ENCODE assay signal across 27 cellular contexts in genomic region chr17:49841548-49841947, GRCh38.
DNase-seq lines count a peak whose midpoint lies in the region; ATAC-seq and TF ChIP-seq lines count a peak whose summit lies in the region.
"Had no signal": no experiment of that assay in that cellular context is flagged by ENCODE, and none has a peak within 500 bp of the region (broad histone marks: within the 10 kb centered on the region; RNA-seq: fewer than 3 reads in every experiment).

No MANE protein-coding gene starts in this region.

- peaks cover 0 to 24% (median 7%) of the 10 kb centered on the region in 11 experiments; a peak in 6 of 22 replicates for H3K36me3 ChIP-seq in BLaER1 treated with 17β-estradiol and CSF1 and Interleukin-3, amounts not matched to agents 10 nM and 100 nM
- peaks cover 6 to 44% of the 10 kb centered on the region in 2 experiments; a peak in 2 of 3 replicates for H3K36me3 ChIP-seq in HEK293 (ENCODE audit: control insufficient read depth in 2 of 2, insufficient read depth in 1 of 2, low read length in 2 of 2)
- H3K36me3 ChIP-seq: gastrocnemius medialis had no signal

- no peaks in the 10 kb centered on the region for H3K9me3 ChIP-seq in BLaER1 treated with 17β-estradiol and CSF1 and Interleukin-3, amounts not matched to agents 10 nM and 100 nM (replicated peaks in 1 of 11)
- no peaks in the 10 kb centered on the region for H3K9me3 ChIP-seq in HEK293 (ENCODE audit: control insufficient read depth, insufficient read depth, low read depth, low read length)
- H3K9me3 ChIP-seq: gastrocnemius medialis, spleen, testis, vagina had no signal

- H3K27ac ChIP-seq in BLaER1 treated with 17β-estradiol and CSF1 and Interleukin-3, amounts not matched to agents 10 nM and 100 nM: peak overlapping the region in 2 of 11 experiments; percentile 20 to 32; a peak in 4 of 22 replicates
- H3K27ac ChIP-seq in HEK293 (ENCODE audit: extremely low read depth, low read depth, low read length): no peak overlapping the region
- H3K27ac ChIP-seq: gastrocnemius medialis, testis, vagina had no signal

- peaks cover 78 to 100% (median 96%) of the 10 kb centered on the region in 10 experiments for H3K4me1 ChIP-seq in BLaER1 treated with 17β-estradiol and CSF1 and Interleukin-3, amounts not matched to agents 10 nM and 100 nM
- no peaks in the 10 kb centered on the region for H3K4me1 ChIP-seq in HEK293 (ENCODE audit: control insufficient read depth, insufficient read depth, low read length)
- H3K4me1 ChIP-seq: vagina had no signal

- peak overlapping the region in 6 of 11 experiments; percentile 8 to 90 (median 64); a peak in 11 of 22 replicates for H3K4me2 ChIP-seq in BLaER1 treated with 17β-estradiol and CSF1 and Interleukin-3, amounts not matched to agents 10 nM and 100 nM

- ATAC-seq in GM21717 (IDR thresholded peaks at IDR 0.05; ENCODE audit: unreplicated experiment) (no peak), GM21447 (IDR thresholded peaks at IDR 0.05; ENCODE audit: unreplicated experiment) (no peak)
- ATAC-seq: gastrocnemius medialis; left lobe of liver; naive thymus-derived CD4-positive, alpha-beta T cell had no signal

- H4K20me1 ChIP-seq in BLaER1 treated with 17β-estradiol and CSF1 and Interleukin-3, amounts not matched to agents 10 nM and 100 nM: no peaks in the 10 kb centered on the region

- no peak overlapping the region for H3K9ac ChIP-seq in BLaER1 treated with 17β-estradiol and CSF1 and Interleukin-3, amounts not matched to agents 10 nM and 100 nM

- H3K4me3 ChIP-seq in BLaER1 treated with 17β-estradiol and CSF1 and Interleukin-3, amounts not matched to agents 10 nM and 100 nM: no peak overlapping the region
- H3K4me3 ChIP-seq in HEK293 (ENCODE audit: low read depth, low read length) (no peak overlapping the region), astrocyte of the spinal cord (ENCODE audit: low read depth, low read length) (no peak overlapping the region), fibroblast of pulmonary artery (replicated peaks; ENCODE audit: low read depth, low read length) (no peak overlapping the region)
- H3K4me3 ChIP-seq: gastrocnemius medialis, spleen, testis, vagina had no signal

- DNase-seq in astrocyte of the spinal cord (ENCODE audit: low read depth, low spot score) (no peak), fibroblast of pulmonary artery (ENCODE audit: low read depth) (no peak)
- no peak for DNase-seq in stimulated activated CD4-positive, alpha-beta T cell treated with anti-CD3 and anti-CD28 coated beads, Interleukin-15, amount 100 ng/mL, for 24 hours
- no peak for DNase-seq in stimulated activated CD4-positive, alpha-beta T cell treated with anti-CD3 and anti-CD28 coated beads, Interleukin-2, amount 100 ng/mL, for 24 hours
- DNase-seq: activated CD4-positive, alpha-beta T cell treated with anti-CD3 and anti-CD28 coated beads, Interleukin-2, amount 10 ng/mL, durations not matched to agents 24 days and 14 days; activated naive CD4-positive, alpha-beta T cell treated with anti-CD3 and anti-CD28 coated beads, Interleukin-2, amount 50 U/mL, for 16 hours; amygdala; C1 segment of cervical spinal cord; central memory CD4-positive, alpha-beta T cell; EL; gastrocnemius medialis; hippocampal formation; immature natural killer cell; naive thymus-derived CD4-positive, alpha-beta T cell; NCI-H1930; NCI-H69; OCI-M1; spleen; stimulated activated CD4-positive, alpha-beta T cell treated with anti-CD3 and anti-CD28 coated beads, Interleukin-4, amount 100 ng/mL, for 24 hours; stimulated activated naive CD4-positive, alpha-beta T cell treated with Interleukin-2 at 50 U/mL for 16 hours; testis had no signal

- no peaks in the 10 kb centered on the region for H3K27me3 ChIP-seq in BLaER1 treated with 17β-estradiol and CSF1 and Interleukin-3, amounts not matched to agents 10 nM and 100 nM
- H3K27me3 ChIP-seq: gastrocnemius medialis, spleen, testis, vagina had no signal

- POLR2A ChIA-PET in HEK293 (lab: Yijun Ruan, JAX): no interaction called here

- CTCF ChIA-PET in HEK293 (lab: Yijun Ruan, JAX): no interaction called here

- TF ChIP-seq CTCF in HEK293 (tag by site-specific recombination; IDR thresholded peaks at IDR 0.05) (no peak), astrocyte of the spinal cord (IDR thresholded peaks at IDR 0.05; ENCODE audit: low read depth, low read length) (peak; percentile 6), fibroblast of pulmonary artery (IDR thresholded peaks at IDR 0.05; ENCODE audit: low read length, missing control alignments) (peak; percentile 15)

- in situ Hi-C loops in astrocyte of the spinal cord (cut with HindIII; ENCODE audit: low sequenced_read_pairs): no loop called here

TF ChIP-seq in HEK293, 187 proteins besides CTCF, POLR2A, EP300 and RAD21:
- no peak for TF ChIP-seq HOXA7 (CRISPR knock-in tag; IDR thresholded peaks at IDR 0.05; ENCODE audit: borderline replicate concordance)
- TF ChIP-seq ZNF324 (tag by site-specific recombination; IDR thresholded peaks at IDR 0.05): no peak
- TF ChIP-seq ZNF585B (tag by site-specific recombination; IDR thresholded peaks at IDR 0.05): 0 out of 2 replicates have a peak, but pooled peaks have one; percentile 1
- TF ChIP-seq, protein P1, sequence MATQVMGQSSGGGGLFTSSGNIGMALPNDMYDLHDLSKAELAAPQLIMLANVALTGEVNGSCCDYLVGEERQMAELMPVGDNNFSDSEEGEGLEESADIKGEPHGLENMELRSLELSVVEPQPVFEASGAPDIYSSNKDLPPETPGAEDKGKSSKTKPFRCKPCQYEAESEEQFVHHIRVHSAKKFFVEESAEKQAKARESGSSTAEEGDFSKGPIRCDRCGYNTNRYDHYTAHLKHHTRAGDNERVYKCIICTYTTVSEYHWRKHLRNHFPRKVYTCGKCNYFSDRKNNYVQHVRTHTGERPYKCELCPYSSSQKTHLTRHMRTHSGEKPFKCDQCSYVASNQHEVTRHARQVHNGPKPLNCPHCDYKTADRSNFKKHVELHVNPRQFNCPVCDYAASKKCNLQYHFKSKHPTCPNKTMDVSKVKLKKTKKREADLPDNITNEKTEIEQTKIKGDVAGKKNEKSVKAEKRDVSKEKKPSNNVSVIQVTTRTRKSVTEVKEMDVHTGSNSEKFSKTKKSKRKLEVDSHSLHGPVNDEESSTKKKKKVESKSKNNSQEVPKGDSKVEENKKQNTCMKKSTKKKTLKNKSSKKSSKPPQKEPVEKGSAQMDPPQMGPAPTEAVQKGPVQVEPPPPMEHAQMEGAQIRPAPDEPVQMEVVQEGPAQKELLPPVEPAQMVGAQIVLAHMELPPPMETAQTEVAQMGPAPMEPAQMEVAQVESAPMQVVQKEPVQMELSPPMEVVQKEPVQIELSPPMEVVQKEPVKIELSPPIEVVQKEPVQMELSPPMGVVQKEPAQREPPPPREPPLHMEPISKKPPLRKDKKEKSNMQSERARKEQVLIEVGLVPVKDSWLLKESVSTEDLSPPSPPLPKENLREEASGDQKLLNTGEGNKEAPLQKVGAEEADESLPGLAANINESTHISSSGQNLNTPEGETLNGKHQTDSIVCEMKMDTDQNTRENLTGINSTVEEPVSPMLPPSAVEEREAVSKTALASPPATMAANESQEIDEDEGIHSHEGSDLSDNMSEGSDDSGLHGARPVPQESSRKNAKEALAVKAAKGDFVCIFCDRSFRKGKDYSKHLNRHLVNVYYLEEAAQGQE (tag by site-specific recombination; IDR thresholded peaks at IDR 0.05): no peak
